Comparison of ENCODE assay signal across 19 cellular contexts in the genomic region with DNA sequence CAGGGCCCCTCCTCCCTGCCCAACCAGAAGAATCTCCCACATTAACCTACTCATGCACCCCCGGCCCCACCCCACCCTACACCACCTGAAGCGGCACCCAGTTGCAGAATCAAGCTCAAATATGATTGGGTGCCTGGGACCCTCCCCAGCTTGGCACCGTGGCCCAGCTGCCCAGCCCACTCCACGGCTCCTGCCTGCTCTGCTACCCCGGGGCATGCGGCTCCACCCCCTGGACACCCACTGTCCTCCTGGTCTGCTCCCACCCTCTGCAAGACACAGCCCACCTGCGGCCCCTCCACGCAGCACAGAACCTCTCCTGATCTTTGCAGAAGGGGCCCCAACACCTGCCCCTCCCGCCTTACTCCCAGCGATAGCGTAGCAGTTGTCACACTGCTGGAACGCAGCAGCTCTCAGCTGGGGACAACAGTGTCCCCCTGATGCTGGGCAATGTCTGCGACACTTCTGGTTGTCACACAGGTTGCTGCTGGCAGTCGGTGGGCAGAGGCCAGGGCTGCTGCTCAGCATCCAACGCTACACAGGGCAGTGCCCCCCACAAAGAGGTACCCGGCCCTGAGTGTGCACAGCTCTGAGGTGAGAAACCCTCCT. TPM values are rescaled to one million over a fixed set of nuclear protein-coding genes. Genes with fewer than 3 reads are reported as not detected.
A peak's percentile ranks its signal among the peaks of the same experiment; 100 is the strongest.
DNase-seq lines count a peak whose midpoint lies in the region; ATAC-seq and TF ChIP-seq lines count a peak whose summit lies in the region.
"Had no signal": no experiment of that assay in that cellular context is flagged by ENCODE, and none has a peak within 500 bp of the region (broad histone marks: within the 10 kb centered on the region; RNA-seq: fewer than 3 reads in every experiment).

No MANE protein-coding gene starts in this region.

- no peak overlapping the region for H3K4ac ChIP-seq in neuronal stem cell (ENCODE audit: low read length)

- H3K4me3 ChIP-seq in endodermal cell (ENCODE audit: low read length) = no peak overlapping the region
- no peak overlapping the region for H3K4me3 ChIP-seq in left ventricle myocardium inferior
- H3K4me3 ChIP-seq in neuronal stem cell (ENCODE audit: low read length in 2 of 2) = peak overlapping the region in 1 of 2 donors; percentile 16
- no peak overlapping the region for H3K4me3 ChIP-seq in smooth muscle cell
- H3K4me3 ChIP-seq: BLaER1 treated with 17β-estradiol and CSF1 and Interleukin-3, amounts not matched to agents 10 nM and 100 nM; GM23338 had no signal

- H3K23ac ChIP-seq in neuronal stem cell (ENCODE audit: low read depth, low read length, poor library complexity) = no peak overlapping the region

- no peak overlapping the region for H2BK5ac ChIP-seq in neuronal stem cell (ENCODE audit: low read length)

- H3K27ac ChIP-seq in endodermal cell (ENCODE audit: low read depth, low read length) (no peak overlapping the region), left ventricle myocardium inferior (replicated peaks) (peak overlapping the region; percentile 44), neuronal stem cell (replicated peaks; ENCODE audit: low read length) (no peak overlapping the region), smooth muscle cell (ENCODE audit: low read depth) (no peak overlapping the region)
- H3K27ac ChIP-seq: BLaER1 treated with 17β-estradiol and CSF1 and Interleukin-3, amounts not matched to agents 10 nM and 100 nM; HL-60 had no signal

- H2AK5ac ChIP-seq in neuronal stem cell (ENCODE audit: low read depth, low read length) = peak overlapping the region; percentile 82

- peaks cover 0 to 4% of the 10 kb centered on the region in 2 donors for H3K4me1 Mint-ChIP-seq in natural killer cell treated with Interleukin-12 subunit alpha and Interleukin-12 subunit beta and Interleukin-15 and Interleukin-18, amount 100 ng/mL, for 72 hours (ENCODE audit: low read depth in 2 of 2)
- H3K4me1 Mint-ChIP-seq in natural killer cell (no peaks in the 10 kb centered on the region), endodermal cell (peaks cover 6% of the 10 kb centered on the region)
- H3K4me1 Mint-ChIP-seq: B cell had no signal

- peak; percentile 59 for DNase-seq in natural killer cell treated with Interleukin-12 subunit alpha and Interleukin-12 subunit beta and Interleukin-15 and Interleukin-18, amount 100 ng/mL, for 72 hours (ENCODE audit: low spot score)
- no peak for DNase-seq in natural killer cell
- DNase-seq in endodermal cell = no peak
- peak; percentile 74 for DNase-seq in left ventricle myocardium inferior
- no peak for DNase-seq in neuronal stem cell (ENCODE audit: low spot score)
- no peak for DNase-seq in smooth muscle cell (lab: John Stamatoyannopoulos, UW; ENCODE audit: unreplicated experiment)
- no peak for DNase-seq in RPMI8226
- DNase-seq: Caco-2; CD4-positive, alpha-beta T cell; H7; HFFc6; IMR-90 had no signal

- intact Hi-C loops in natural killer cell (cut with micrococcal nuclease) (no loop called here), left ventricle myocardium inferior (cut with micrococcal nuclease) (no loop called here)

- ATAC-seq in natural killer cell treated with Interleukin-12 subunit alpha and Interleukin-12 subunit beta and Interleukin-15 and Interleukin-18, amount 100 ng/mL, for 72 hours = no peak
- ATAC-seq in natural killer cell = no peak
- ATAC-seq in GM19395 (IDR thresholded peaks at IDR 0.05; ENCODE audit: unreplicated experiment) = no peak
- ATAC-seq: GM23338, HCT116 had no signal

- H3K9ac ChIP-seq in endodermal cell (ENCODE audit: extremely low read depth, low read length, poor library complexity, severe bottlenecking) (no peak overlapping the region), neuronal stem cell (ENCODE audit: low read depth, low read length, poor library complexity) (peak overlapping the region; percentile 40), smooth muscle cell (ENCODE audit: low read depth) (no peak overlapping the region)
- H3K9ac ChIP-seq: BLaER1 treated with 17β-estradiol and CSF1 and Interleukin-3, amounts not matched to agents 10 nM and 100 nM had no signal

- no peaks in the 10 kb centered on the region for H3K9me3 Mint-ChIP-seq in natural killer cell treated with Interleukin-12 subunit alpha and Interleukin-12 subunit beta and Interleukin-15 and Interleukin-18, amount 100 ng/mL, for 72 hours
- H3K9me3 Mint-ChIP-seq in natural killer cell (no peaks in the 10 kb centered on the region), endodermal cell (no peaks in the 10 kb centered on the region)
- H3K9me3 Mint-ChIP-seq: CD4-positive, alpha-beta T cell; GM23338; HFFc6 had no signal

- H2BK120ac ChIP-seq in neuronal stem cell (ENCODE audit: low read depth, low read length) = no peak overlapping the region

- WGBS in endodermal cell (ENCODE audit: insufficient coverage in 1 of 2, insufficient read length in 1 of 2), 2 experiments = 93 to 97% methylated on average over 10 to 16 of the region's 16 CpGs
- WGBS in neuronal stem cell (ENCODE audit: extremely low coverage in 2 of 2, insufficient read length in 2 of 2, insufficient replicate concordance in 1 of 2), 2 donors = no CpG with 5 or more reads among the region's 16 CpGs
- WGBS in smooth muscle cell (ENCODE audit: low lambda C conversion rate) = 94% methylated on average over 16 of the region's 16 CpGs

- no peaks in the 10 kb centered on the region for H3K9me3 ChIP-seq in endodermal cell (ENCODE audit: control insufficient read depth, low read length)
- H3K9me3 ChIP-seq in left ventricle myocardium inferior (replicated peaks) = no peaks in the 10 kb centered on the region
- H3K9me3 ChIP-seq in neuronal stem cell (replicated peaks in 1 of 2; ENCODE audit: control insufficient read depth in 2 of 2, insufficient read depth in 1 of 2, low read depth in 1 of 2, low read length in 2 of 2) = peaks cover 0 to 1% of the 10 kb centered on the region in 2 donors
- H3K9me3 ChIP-seq in smooth muscle cell (replicated peaks; ENCODE audit: low read depth) = no peaks in the 10 kb centered on the region
- H3K9me3 ChIP-seq: BLaER1 treated with 17β-estradiol and CSF1 and Interleukin-3, amounts not matched to agents 10 nM and 100 nM; Caco-2 had no signal

- H3K36me3 ChIP-seq in endodermal cell (ENCODE audit: control insufficient read depth, insufficient read depth, low read length) (no peaks in the 10 kb centered on the region), left ventricle myocardium inferior (peaks cover 86% of the 10 kb centered on the region), neuronal stem cell (replicated peaks in 1 of 2; ENCODE audit: control insufficient read depth in 2 of 2, insufficient read depth in 2 of 2, low read length in 2 of 2) (no peaks in the 10 kb centered on the region), smooth muscle cell (ENCODE audit: low read depth) (no peaks in the 10 kb centered on the region)

- H3K4me3 Mint-ChIP-seq in natural killer cell treated with Interleukin-12 subunit alpha and Interleukin-12 subunit beta and Interleukin-15 and Interleukin-18, amount 100 ng/mL, for 72 hours = no peak overlapping the region
- H3K4me3 Mint-ChIP-seq in natural killer cell = no peak overlapping the region
- no peak overlapping the region for H3K4me3 Mint-ChIP-seq in endodermal cell
- H3K4me3 Mint-ChIP-seq: B cell; CD4-positive, alpha-beta T cell; GM23338; HFFc6 had no signal

- no peaks in the 10 kb centered on the region for H3K79me1 ChIP-seq in neuronal stem cell (ENCODE audit: low read depth, low read length)

- TF ChIP-seq CTCF in natural killer cell (IDR thresholded peaks at IDR 0.05) (no peak), endodermal cell (conservative IDR thresholded peaks at IDR 0.05) (no peak), left ventricle myocardium inferior (IDR thresholded peaks at IDR 0.05; ENCODE audit: borderline replicate concordance) (no peak), smooth muscle cell (IDR thresholded peaks at IDR 0.05; ENCODE audit: borderline replicate concordance, insufficient read depth, poor library complexity, severe bottlenecking) (no peak)

- no peaks in the 10 kb centered on the region for H4K20me1 ChIP-seq in smooth muscle cell (ENCODE audit: low read depth)

- peak overlapping the region; percentile 19 for H3K18ac ChIP-seq in neuronal stem cell (ENCODE audit: low read length)

- H3K4me1 ChIP-seq in endodermal cell (ENCODE audit: control insufficient read depth, insufficient read depth, low read length) (no peaks in the 10 kb centered on the region), left ventricle myocardium inferior (peaks cover 58% of the 10 kb centered on the region), neuronal stem cell (ENCODE audit: control insufficient read depth in 2 of 2, insufficient read depth in 1 of 2, low read depth in 1 of 2, low read length in 2 of 2) (peaks cover 0 to 2% of the 10 kb centered on the region in 2 donors), smooth muscle cell (ENCODE audit: low read depth) (no peaks in the 10 kb centered on the region)

- H2BK12ac ChIP-seq in neuronal stem cell (ENCODE audit: low read length) = peak overlapping the region; percentile 53

- H4K8ac ChIP-seq in neuronal stem cell (ENCODE audit: low read depth, low read length) = no peak overlapping the region

- H4K91ac ChIP-seq in neuronal stem cell (ENCODE audit: low read depth, low read length, poor library complexity) = no peak overlapping the region

- H3K14ac ChIP-seq in neuronal stem cell (ENCODE audit: low read length) = peak overlapping the region; percentile 66

- H3K27ac Mint-ChIP-seq in natural killer cell treated with Interleukin-12 subunit alpha and Interleukin-12 subunit beta and Interleukin-15 and Interleukin-18, amount 100 ng/mL, for 72 hours = no peak overlapping the region
- H3K27ac Mint-ChIP-seq in natural killer cell = no peak overlapping the region
- peak overlapping the region; percentile 39 for H3K27ac Mint-ChIP-seq in endodermal cell
- H3K27ac Mint-ChIP-seq: B cell; CD4-positive, alpha-beta T cell; GM23338; HFFc6 had no signal

- no peak overlapping the region for H3K4me2 ChIP-seq in neuronal stem cell (ENCODE audit: insufficient read depth, low read length, poor library complexity, severe bottlenecking)
- no peak overlapping the region for H3K4me2 ChIP-seq in smooth muscle cell
- H3K4me2 ChIP-seq: BLaER1 treated with 17β-estradiol and CSF1 and Interleukin-3, amounts not matched to agents 10 nM and 100 nM; GM23338 had no signal

- H3K36me3 Mint-ChIP-seq in natural killer cell treated with Interleukin-12 subunit alpha and Interleukin-12 subunit beta and Interleukin-15 and Interleukin-18, amount 100 ng/mL, for 72 hours = no peaks in the 10 kb centered on the region
- H3K36me3 Mint-ChIP-seq in natural killer cell = peaks cover under 1% of the 10 kb centered on the region
- peaks cover 19% of the 10 kb centered on the region for H3K36me3 Mint-ChIP-seq in endodermal cell (ENCODE audit: low read depth)

- no peaks in the 10 kb centered on the region for H3K27me3 ChIP-seq in endodermal cell (ENCODE audit: control insufficient read depth, insufficient read depth, low read length, poor library complexity, severe bottlenecking)
- H3K27me3 ChIP-seq in left ventricle myocardium inferior (ENCODE audit: low read depth) = no peaks in the 10 kb centered on the region
- no peaks in the 10 kb centered on the region for H3K27me3 ChIP-seq in neuronal stem cell (ENCODE audit: control insufficient read depth in 3 of 3, insufficient read depth in 3 of 3, low read depth in 1 of 3, low read length in 3 of 3)
- H3K27me3 ChIP-seq in smooth muscle cell (ENCODE audit: low read depth) = no peaks in the 10 kb centered on the region
- H3K27me3 ChIP-seq: BLaER1 treated with 17β-estradiol and CSF1 and Interleukin-3, amounts not matched to agents 10 nM and 100 nM had no signal

- H2BK15ac ChIP-seq in neuronal stem cell (ENCODE audit: low read length) = no peak overlapping the region

- no peaks in the 10 kb centered on the region for H3K27me3 Mint-ChIP-seq in natural killer cell treated with Interleukin-12 subunit alpha and Interleukin-12 subunit beta and Interleukin-15 and Interleukin-18, amount 100 ng/mL, for 72 hours
- no peaks in the 10 kb centered on the region for H3K27me3 Mint-ChIP-seq in natural killer cell (ENCODE audit: low read depth in 2 of 2)
- H3K27me3 Mint-ChIP-seq in endodermal cell (ENCODE audit: insufficient read depth) = no peaks in the 10 kb centered on the region
- H3K27me3 Mint-ChIP-seq: B cell; CD4-positive, alpha-beta T cell had no signal

- H3K79me2 ChIP-seq in smooth muscle cell (ENCODE audit: low read depth) = no peaks in the 10 kb centered on the region

- H2AFZ ChIP-seq in neuronal stem cell (ENCODE audit: low read length) (no peak overlapping the region), smooth muscle cell (ENCODE audit: low read depth) (no peak overlapping the region)
- H2AFZ ChIP-seq: GM23338 had no signal

- H3F3A ChIP-seq in smooth muscle cell (ENCODE audit: low read depth) = no peaks in the 10 kb centered on the region

RNA-seq across cellular contexts. Expression of a gene that starts 32.0 kb away (rescaled TPM):
- total RNA-seq in natural killer cell treated with Interleukin-12 subunit alpha and Interleukin-12 subunit beta and Interleukin-15 and Interleukin-18, amount 100 ng/mL, for 72 hours = 1 to 10 TPM in 1 of 2 donors, under 1 TPM in 1; 0.98 to 4.9 TPM
- total RNA-seq in natural killer cell (1 to 10 TPM; 1.1 to 3.9 (median 1.1) TPM), endodermal cell (10 to 100 TPM; 53.7 to 68.8 TPM), left ventricle myocardium inferior (0.52 TPM), smooth muscle cell (0.45 and 1.3 TPM in 2 replicates)
- 15.3 TPM for polyA plus RNA-seq in endodermal cell (2013, experiment 1 of 2)
- polyA plus RNA-seq in endodermal cell (2013, experiment 2 of 2) = 17.6 TPM
- 6.3 TPM for polyA plus RNA-seq in neuronal stem cell (2013, experiment 1 of 2)
- 5.6 TPM for polyA plus RNA-seq in neuronal stem cell (2013, experiment 2 of 2)
- 1.6 and 4.8 TPM in 2 replicates for polyA plus RNA-seq in smooth muscle cell
- total RNA-seq: A172 had no signal

RNA-seq across cellular contexts. Expression of a gene that starts 58.4 kb away (rescaled TPM):
- 10 to 100 TPM; 26.7 to 32.3 TPM for total RNA-seq in natural killer cell treated with Interleukin-12 subunit alpha and Interleukin-12 subunit beta and Interleukin-15 and Interleukin-18, amount 100 ng/mL, for 72 hours
- total RNA-seq in natural killer cell (100 to 1,000 TPM in 2 of 3 donors, 10 to 100 TPM in 1; 70.3 to 129 (median 100) TPM), endodermal cell (1 to 10 TPM; 3.3 to 7.3 TPM), left ventricle myocardium inferior (73.1 TPM), smooth muscle cell (1.7 and 1.9 TPM in 2 replicates)
- 2.7 TPM for polyA plus RNA-seq in endodermal cell (2013, experiment 1 of 2)
- polyA plus RNA-seq in endodermal cell (2013, experiment 2 of 2) = 1.8 TPM
- 0.84 TPM for polyA plus RNA-seq in neuronal stem cell (2013, experiment 1 of 2)
- polyA plus RNA-seq in neuronal stem cell (2013, experiment 2 of 2) = 0.93 TPM
- 0.24 and 0.98 TPM in 2 replicates for polyA plus RNA-seq in smooth muscle cell

Comparison
In these comparisons a context has a peak if more than half of its experiments do, and no peak if none do; other contexts are left out.
1. DNase-seq: peak in natural killer cell treated with Interleukin-12 subunit alpha and Interleukin-12 subunit beta and Interleukin-15 and Interleukin-18, amount 100 ng/mL, for 72 hours (single experiment) and left ventricle myocardium inferior (single experiment); none in natural killer cell (single experiment), endodermal cell (single experiment), neuronal stem cell (single experiment), smooth muscle cell (single experiment) and RPMI8226 (single experiment).
2. RNA of a gene that starts 32.0 kb away (total RNA-seq): 53.7 to 68.8 TPM in endodermal cell; 0.98 to 4.9 TPM in natural killer cell treated with Interleukin-12 subunit alpha and Interleukin-12 subunit beta and Interleukin-15 and Interleukin-18, amount 100 ng/mL, for 72 hours, 1.1 to 3.9 TPM in natural killer cell, 0.52 TPM in left ventricle myocardium inferior (single experiment) and 0.45 to 1.3 TPM in smooth muscle cell; every median in the first group is over 4 times any median in the second.